In the genomic region with DNA sequence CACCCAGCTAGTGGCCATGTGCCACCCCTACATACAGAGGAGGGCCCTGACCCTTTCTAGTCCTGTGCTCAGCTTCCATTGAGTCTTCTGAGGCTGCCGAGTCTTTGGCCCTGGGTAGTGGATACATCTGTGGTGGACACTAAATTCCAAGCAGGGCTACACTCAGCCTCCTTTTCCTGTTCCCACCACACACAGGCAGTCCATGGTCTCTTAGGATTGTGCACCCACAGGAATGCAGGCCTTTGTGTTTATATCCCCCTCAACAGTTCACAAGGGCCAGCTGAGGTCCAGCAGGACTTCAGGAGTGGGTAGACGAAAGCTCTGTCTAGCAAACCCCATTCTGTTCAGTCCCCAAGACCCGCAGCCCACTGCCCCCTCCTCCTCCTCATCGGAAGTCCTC, we compare ENCODE assay signal across 1 cellular context.
TF ChIP-seq lines count a peak whose summit lies in the region.

No MANE protein-coding gene starts in this region.

TF ChIP-seq in H1, 55 proteins besides CTCF, POLR2A, EP300 and RAD21 (continued from another document):
- TF ChIP-seq CHD1 (IDR thresholded peaks at IDR 0.05; ENCODE audit: low read depth, low read length) (no peak), RNF2 (IDR thresholded peaks at IDR 0.05; ENCODE audit: borderline replicate concordance, low read depth, low read length, missing control alignments, poor library complexity, severe bottlenecking) (no peak), GABPA (IDR thresholded peaks at IDR 0.05; ENCODE audit: borderline replicate concordance, insufficient read depth, low read length) (no peak)
- TF ChIP-seq, protein P1, sequence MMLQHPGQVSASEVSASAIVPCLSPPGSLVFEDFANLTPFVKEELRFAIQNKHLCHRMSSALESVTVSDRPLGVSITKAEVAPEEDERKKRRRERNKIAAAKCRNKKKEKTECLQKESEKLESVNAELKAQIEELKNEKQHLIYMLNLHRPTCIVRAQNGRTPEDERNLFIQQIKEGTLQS (IDR thresholded peaks at IDR 0.05; ENCODE audit: insufficient read depth, low read depth, low read length) = no peak
